25 cellular contexts compared by ENCODE assay signal in the genomic region with DNA sequence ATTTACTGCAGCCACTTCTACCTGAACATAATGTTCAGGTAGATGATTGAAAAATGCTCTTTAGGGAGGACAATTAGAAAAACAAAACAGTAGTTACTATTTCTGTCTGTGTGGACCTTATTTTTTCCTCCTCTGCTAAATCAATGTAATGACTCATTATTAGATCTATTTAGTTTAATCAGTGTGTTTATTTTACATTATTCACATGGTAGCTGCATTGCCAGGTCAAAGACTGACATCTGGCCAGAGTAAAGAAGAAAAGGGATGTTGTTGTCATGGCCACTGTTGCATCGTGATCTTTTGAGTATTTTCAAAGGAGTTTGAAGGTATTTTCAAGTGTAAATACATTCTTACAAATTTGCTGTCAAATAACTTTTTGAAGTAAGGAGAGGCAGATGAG.
"Had no signal": no experiment of that assay in that cellular context is flagged by ENCODE, and none has a peak within 500 bp of the region (broad histone marks: within the 10 kb centered on the region; RNA-seq: fewer than 3 reads in every experiment).

No MANE protein-coding gene starts in this region.

- H3K9me3 ChIP-seq: esophagus squamous epithelium, gastroesophageal sphincter, vagina had no signal

- DNase-seq: activated CD4-positive, alpha-beta T cell treated with anti-CD3 and anti-CD28 coated beads, Interleukin-2, amount 50 U/mL, for 1 hour; activated CD8-positive, alpha-beta T cell treated with anti-CD3 and anti-CD28 coated beads, Interleukin-2, amount 10 ng/mL, durations not matched to agents 7 days and 5 days; activated naive CD4-positive, alpha-beta T cell; aorta; brain microvascular endothelial cell; caudate nucleus; effector CD8-positive, alpha-beta T cell; esophagus squamous epithelium; hypothalamus; left ventricle myocardium superior; mammary epithelial cell; naive thymus-derived CD8-positive, alpha-beta T cell; small intestine; stimulated activated CD4-positive, alpha-beta T cell treated with anti-CD3 and anti-CD28 coated beads, Interleukin-2, amount 100 ng/mL, for 24 hours; trophoblast cell had no signal

- H3K4me2 ChIP-seq: neural progenitor cell had no signal

- H3K4me3 Mint-ChIP-seq: activated CD8-positive, alpha-beta T cell treated with anti-CD3 and anti-CD28 coated beads, Interleukin-2, amount 10 ng/mL, durations not matched to agents 7 days and 5 days; dendritic cell treated with granulocyte-macrophage colony-stimulating factor and Interleukin-4, amounts not matched to agents 40 ng/mL and 50 ng/mL, for 4 days; mesothelial cell of epicardium; naive thymus-derived CD8-positive, alpha-beta T cell; neural progenitor cell; stimulated activated memory B cell treated with anti-CD40 and anti-IgM and Interleukin-4, amounts not matched to agents 10 μg/mL and 1 μg/mL and 100 μg/mL, for 72 hours had no signal

- ATAC-seq: activated CD4-positive, CD25-positive, alpha-beta regulatory T cell treated with anti-CD3 and anti-CD28 coated beads, Interleukin-2, amount 50 U/mL, for 24 hours; activated CD8-positive, alpha-beta T cell treated with anti-CD3 and anti-CD28 coated beads, Interleukin-2, amount 10 ng/mL, durations not matched to agents 7 days and 5 days; gastroesophageal sphincter; left ventricle myocardium superior; naive thymus-derived CD8-positive, alpha-beta T cell; sciatic nerve; stimulated activated memory B cell treated with anti-CD40 and anti-IgM and Interleukin-4, amounts not matched to agents 10 μg/mL and 1 μg/mL and 100 μg/mL, for 72 hours had no signal

- H3K36me3 ChIP-seq: neural progenitor cell had no signal

- H3K9me3 Mint-ChIP-seq: activated T-helper 2 cell treated with anti-CD3 and anti-CD28 coated beads, Interferon-gamma antibody, Interleukin-2, Interleukin-4, amounts not matched to agents 10 μg/mL and 5 μg/mL and 100 μg/mL, durations not matched to agents 14 hours and 24 hours and 36 hours; dendritic cell treated with granulocyte-macrophage colony-stimulating factor and Interleukin-4, amounts not matched to agents 40 ng/mL and 50 ng/mL, for 4 days; mesothelial cell of epicardium; naive thymus-derived CD8-positive, alpha-beta T cell; neural progenitor cell; stimulated activated memory B cell treated with anti-CD40 and anti-IgM and Interleukin-4, amounts not matched to agents 10 μg/mL and 1 μg/mL and 100 μg/mL, for 72 hours had no signal

- H3K27me3 ChIP-seq: brain microvascular endothelial cell, esophagus squamous epithelium, gastroesophageal sphincter, neural progenitor cell, vagina had no signal

- H3K27me3 Mint-ChIP-seq: dendritic cell treated with granulocyte-macrophage colony-stimulating factor and Interleukin-4, amounts not matched to agents 40 ng/mL and 50 ng/mL, for 4 days; naive thymus-derived CD8-positive, alpha-beta T cell; stimulated activated memory B cell treated with anti-CD40 and anti-IgM and Interleukin-4, amounts not matched to agents 10 μg/mL and 1 μg/mL and 100 μg/mL, for 72 hours had no signal

- H3K27ac ChIP-seq: brain microvascular endothelial cell, esophagus squamous epithelium, gastroesophageal sphincter, neural progenitor cell, vagina, VCaP had no signal

- H3K27ac Mint-ChIP-seq: activated CD8-positive, alpha-beta T cell treated with anti-CD3 and anti-CD28 coated beads, Interleukin-2, amount 10 ng/mL, durations not matched to agents 7 days and 5 days; activated T-helper 2 cell treated with anti-CD3 and anti-CD28 coated beads, Interferon-gamma antibody, Interleukin-2, Interleukin-4, amounts not matched to agents 10 μg/mL and 5 μg/mL and 100 μg/mL, durations not matched to agents 14 hours and 24 hours and 36 hours; dendritic cell treated with granulocyte-macrophage colony-stimulating factor and Interleukin-4, amounts not matched to agents 40 ng/mL and 50 ng/mL, for 4 days; mesothelial cell of epicardium; neural progenitor cell; stimulated activated memory B cell treated with anti-CD40 and anti-IgM and Interleukin-4, amounts not matched to agents 10 μg/mL and 1 μg/mL and 100 μg/mL, for 72 hours had no signal

- H3K9ac ChIP-seq: neural progenitor cell had no signal

- H3K4me3 ChIP-seq: esophagus squamous epithelium, gastroesophageal sphincter, neural progenitor cell, vagina had no signal

- H2AFZ ChIP-seq: neural progenitor cell had no signal

- FAIRE-seq: small intestine had no signal
